14 cellular contexts compared by ENCODE assay signal in genomic region chr16:71726491-71727319, GRCh38. TPM values are rescaled to one million over a fixed set of nuclear protein-coding genes. Genes with fewer than 3 reads are reported as not detected.
DNase-seq lines count a peak whose midpoint lies in the region; ATAC-seq and TF ChIP-seq lines count a peak whose summit lies in the region.
"Had no signal": no experiment of that assay in that cellular context is flagged by ENCODE, and none has a peak within 500 bp of the region (broad histone marks: within the 10 kb centered on the region; RNA-seq: fewer than 3 reads in every experiment).

No MANE protein-coding gene starts in this region.

- H3K9me2 ChIP-seq in PC-3 (replicated peaks; ENCODE audit: low read length), result no peaks in the 10 kb centered on the region

- H3K9me3 ChIP-seq in BLaER1, result no peaks in the 10 kb centered on the region
- no peaks in the 10 kb centered on the region for H3K9me3 ChIP-seq in PC-3 (ENCODE audit: low read length)
- H3K9me3 ChIP-seq: MG63 had no signal

- TF ChIP-seq CTCF in PC-3 (conservative IDR thresholded peaks at IDR 0.05; ENCODE audit: low read depth, low read length), result no peak

- intact Hi-C loops in PC-3 (cut with micrococcal nuclease), result no loop called here

- H3K79me2 ChIP-seq in PC-3 (ENCODE audit: low read length), result peaks cover 9% of the 10 kb centered on the region

- H3K9ac ChIP-seq in BLaER1, result no peak overlapping the region
- no peak overlapping the region for H3K9ac ChIP-seq in PC-3 (ENCODE audit: low read length)

- H3K4me3 ChIP-seq in BLaER1 (no peak overlapping the region), PC-3 (ENCODE audit: low read length) (no peak overlapping the region)
- H3K4me3 ChIP-seq: MG63 had no signal

- H3K27me3 ChIP-seq in BLaER1 (peaks cover 14% of the 10 kb centered on the region; the same call in 1 of the 2 replicates), PC-3 (ENCODE audit: low read length) (no peaks in the 10 kb centered on the region)
- H3K27me3 ChIP-seq: MG63 had no signal

- H3K4me1 ChIP-seq in BLaER1 (peaks cover 40% of the 10 kb centered on the region), PC-3 (ENCODE audit: insufficient read depth, low read length) (0 out of 2 replicates have a peak, but pooled peaks cover 5% of the 10 kb centered on the region)

- H3F3A ChIP-seq in PC-3 (ENCODE audit: low read length, unreplicated experiment), result no peaks in the 10 kb centered on the region

- CTCF ChIA-PET in PC-3 (lab: Charles Lee), result interaction anchor here (0.6 kb wide), 1 partner anchor 106 kb away, joined by 5 read pairs; no protein-coding TSS in a partner anchor

- DNase-seq in HT-29 (ENCODE audit: low spot score) (peak; percentile 20), myocyte (ENCODE audit: low read depth) (peak; percentile 11), PC-3 (no peak), NCI-H774 (lab: John Stamatoyannopoulos, UW) (no peak), NCI-H510A (lab: John Stamatoyannopoulos, UW) (no peak)
- DNase-seq: activated CD4-positive, alpha-beta memory T cell treated with anti-CD3 and anti-CD28 coated beads, Interleukin-2, amount 10 ng/mL, durations not matched to agents 7 days and 5 days; left cardiac atrium; MG63; NCI-H526 treated with DMSO at 0.1 percent for 48 hours; T-cell had no signal

- ATAC-seq in PC-3, result no peak
- ATAC-seq in HG03159 (IDR thresholded peaks at IDR 0.05; ENCODE audit: unreplicated experiment), result no peak
- ATAC-seq: activated naive CD4-positive, alpha-beta T cell treated with anti-CD3 and anti-CD28 coated beads, Interleukin-2, amount 50 U/mL, for 72 hours; left cardiac atrium; T-cell had no signal

- H3K27ac ChIP-seq in BLaER1 (no peak overlapping the region), angular gyrus (ENCODE audit: low read depth, low read length) (peak overlapping the region; percentile 83), PC-3 (ENCODE audit: low read length) (no peak overlapping the region)

- peaks cover 18% of the 10 kb centered on the region for H3K36me3 ChIP-seq in BLaER1
- peaks cover 7% of the 10 kb centered on the region; the same call in 1 of the 2 replicates for H3K36me3 ChIP-seq in PC-3 (ENCODE audit: low read depth, low read length)
- H3K36me3 ChIP-seq: MG63 had no signal

- BruUV-seq in PC-3 (replicated peaks; lab: Mats Ljungman, UMichigan), result no TSS peak

- H2AFZ ChIP-seq in PC-3 (ENCODE audit: low read length), result no peak overlapping the region

- H4K20me1 ChIP-seq in BLaER1 (peaks cover 25% of the 10 kb centered on the region), PC-3 (ENCODE audit: low read length) (no peaks in the 10 kb centered on the region)

- peak overlapping the region; percentile 53 for H3K4me2 ChIP-seq in BLaER1
- no peak overlapping the region for H3K4me2 ChIP-seq in PC-3 (ENCODE audit: low read length)

- POLR2A ChIA-PET in PC-3 (lab: Charles Lee; ENCODE audit: unreplicated experiment), result interaction anchor here (0.7 kb wide), 1 partner anchor 98 kb away, joined by 6 read pairs; no protein-coding TSS in a partner anchor

RNA-seq across cellular contexts. Expression of gene PHLPP2, which starts 2.2 kb away (rescaled TPM):
- 8.6 and 10.9 TPM in 2 replicates for total RNA-seq in HT-29 (2014; rRNA removed; shearing (Covaris generic))
- 6.9 and 9.1 TPM in 2 replicates for total RNA-seq in myocyte
- polyA plus RNA-seq in myocyte (2012), result 4.3 TPM
- 4.4 and 5.0 TPM in 2 replicates for total RNA-seq in PC-3 (2014; rRNA removed)

Comparison
In these comparisons a context has a peak if more than half of its experiments do, and no peak if none do; other contexts are left out.
1. DNase-seq: peak in HT-29 (single experiment) and myocyte (single experiment); none in PC-3 (single experiment), NCI-H774 (single experiment) and NCI-H510A (single experiment).